In genomic region chr13:62512194-62513141, GRCh38 we compare ENCODE assay signal across 8 cellular contexts.
DNase-seq lines count a peak whose midpoint lies in the region; ATAC-seq and TF ChIP-seq lines count a peak whose summit lies in the region.

No MANE protein-coding gene starts in this region.

- H3K36me3 Mint-ChIP-seq in activated CD4-positive, alpha-beta T cell treated with anti-CD3 and anti-CD28 coated beads, Interleukin-2, amount 10 ng/mL, durations not matched to agents 7 days and 5 days (ENCODE audit: low read depth): no peaks in the 10 kb centered on the region

- no peak for TF ChIP-seq POLR2A in erythroblast (IDR thresholded peaks at IDR 0.05; ENCODE audit: low read length)

- no peak overlapping the region for H3K27ac Mint-ChIP-seq in activated CD4-positive, alpha-beta T cell treated with anti-CD3 and anti-CD28 coated beads, Interleukin-2, amount 10 ng/mL, durations not matched to agents 7 days and 5 days

- no peak overlapping the region for H3K4me3 ChIP-seq in PC-3 (ENCODE audit: low read length)
- no peak overlapping the region for H3K4me3 ChIP-seq in parathyroid adenoma (ENCODE audit: low read depth, low read length)

- no peaks in the 10 kb centered on the region for H3K79me2 ChIP-seq in PC-3 (ENCODE audit: low read length)
- H3K79me2 ChIP-seq in parathyroid adenoma: no peaks in the 10 kb centered on the region

- POLR2A ChIA-PET in activated CD4-positive, alpha-beta T cell treated with anti-CD3 and anti-CD28 coated beads, Interleukin-2, amount 10 ng/mL, durations not matched to agents 7 days and 5 days (lab: Charles Lee): no interaction called here
- POLR2A ChIA-PET in PC-3 (lab: Charles Lee; ENCODE audit: unreplicated experiment): no interaction called here

- peak; percentile 86 for ATAC-seq in GM21447 (IDR thresholded peaks at IDR 0.05; ENCODE audit: unreplicated experiment)
- peak; percentile 86 for ATAC-seq in HG03520 (IDR thresholded peaks at IDR 0.05; ENCODE audit: unreplicated experiment)
- ATAC-seq in PC-3: peak; percentile 88

- H3K9me3 ChIP-seq in PC-3 (ENCODE audit: low read length): no peaks in the 10 kb centered on the region
- H3K9me3 ChIP-seq in parathyroid adenoma (ENCODE audit: control insufficient read depth, low read length): no peaks in the 10 kb centered on the region

- H3K4me1 ChIP-seq in PC-3 (ENCODE audit: insufficient read depth, low read length) (no peaks in the 10 kb centered on the region), parathyroid adenoma (no peaks in the 10 kb centered on the region)

- H3K36me3 ChIP-seq in PC-3 (ENCODE audit: low read depth, low read length) (no peaks in the 10 kb centered on the region), parathyroid adenoma (ENCODE audit: control insufficient read depth, insufficient read depth, low read length) (no peaks in the 10 kb centered on the region)

- H3K4me3 Mint-ChIP-seq in activated CD4-positive, alpha-beta T cell treated with anti-CD3 and anti-CD28 coated beads, Interleukin-2, amount 10 ng/mL, durations not matched to agents 7 days and 5 days: no peak overlapping the region

- H3K27ac ChIP-seq in PC-3 (ENCODE audit: low read length): no peak overlapping the region
- no peak overlapping the region for H3K27ac ChIP-seq in parathyroid adenoma

- DNase-seq in activated CD4-positive, alpha-beta T cell treated with anti-CD3 and anti-CD28 coated beads, Interleukin-2, amount 10 ng/mL, durations not matched to agents 7 days and 5 days: peak; percentile 18
- DNase-seq in activated CD4-positive, alpha-beta T cell treated with anti-CD3 and anti-CD28 coated beads for 4 hours: no peak
- peak; percentile 58 for DNase-seq in PC-3
- DNase-seq in erythroblast (lab: John Stamatoyannopoulos, UW): peak; percentile 37 to 60
- no peak for DNase-seq in cerebellar nuclear complex (lab: John Stamatoyannopoulos, UW)

- H3K27me3 ChIP-seq in PC-3 (ENCODE audit: low read length) (no peaks in the 10 kb centered on the region), parathyroid adenoma (ENCODE audit: control insufficient read depth, insufficient read depth, low read length) (no peaks in the 10 kb centered on the region)

- intact Hi-C loops in PC-3 (cut with micrococcal nuclease): loop anchor here (10.0 kb wide), 2 partner anchors 332 to 612 kb away; no protein-coding TSS in a partner anchor

- no TSS peak for BruUV-seq in PC-3 (replicated peaks; lab: Mats Ljungman, UMichigan)

- CTCF ChIA-PET in activated CD4-positive, alpha-beta T cell treated with anti-CD3 and anti-CD28 coated beads, Interleukin-2, amount 10 ng/mL, durations not matched to agents 7 days and 5 days (lab: Charles Lee): no interaction called here
- CTCF ChIA-PET in PC-3 (lab: Charles Lee): no interaction called here

- no peaks in the 10 kb centered on the region for H3K9me2 ChIP-seq in PC-3 (replicated peaks; ENCODE audit: low read length)

- no peak overlapping the region for H3K4me2 ChIP-seq in PC-3 (ENCODE audit: low read length)
- H3K4me2 ChIP-seq in parathyroid adenoma (ENCODE audit: low read length): no peak overlapping the region

- H3K9ac ChIP-seq in PC-3 (ENCODE audit: low read length) (no peak overlapping the region), parathyroid adenoma (no peak overlapping the region)

- no peaks in the 10 kb centered on the region for H3K4me1 Mint-ChIP-seq in activated CD4-positive, alpha-beta T cell treated with anti-CD3 and anti-CD28 coated beads, Interleukin-2, amount 10 ng/mL, durations not matched to agents 7 days and 5 days

- H2AFZ ChIP-seq in PC-3 (ENCODE audit: low read length) (peak overlapping the region; percentile 77), parathyroid adenoma (no peak overlapping the region)

- H3K27me3 Mint-ChIP-seq in activated CD4-positive, alpha-beta T cell treated with anti-CD3 and anti-CD28 coated beads, Interleukin-2, amount 10 ng/mL, durations not matched to agents 7 days and 5 days: no peaks in the 10 kb centered on the region

- no peaks in the 10 kb centered on the region for H3K9me3 Mint-ChIP-seq in activated CD4-positive, alpha-beta T cell treated with anti-CD3 and anti-CD28 coated beads, Interleukin-2, amount 10 ng/mL, durations not matched to agents 7 days and 5 days

- H4K20me1 ChIP-seq in PC-3 (ENCODE audit: low read length): no peaks in the 10 kb centered on the region

- peak; percentile 72 for TF ChIP-seq CTCF in PC-3 (conservative IDR thresholded peaks at IDR 0.05; ENCODE audit: low read depth, low read length)
- TF ChIP-seq CTCF in parathyroid adenoma (IDR thresholded peaks at IDR 0.05): peak; percentile 18

- no peaks in the 10 kb centered on the region for H3F3A ChIP-seq in PC-3 (ENCODE audit: low read length, unreplicated experiment)

Comparison
In these comparisons a context has a peak if more than half of its experiments do, and no peak if none do; other contexts are left out.
1. DNase-seq: peak in activated CD4-positive, alpha-beta T cell treated with anti-CD3 and anti-CD28 coated beads, Interleukin-2, amount 10 ng/mL, durations not matched to agents 7 days and 5 days (single experiment), PC-3 (single experiment) and erythroblast (2 of 2); none in activated CD4-positive, alpha-beta T cell treated with anti-CD3 and anti-CD28 coated beads for 4 hours (0 of 2) and cerebellar nuclear complex (0 of 2).
2. Peak in every context shown above with its lines, with median percentiles within 50 percentile points of each other: ATAC-seq.